In genomic region chr20:3172126-3172932, GRCh38 we compare ENCODE assay signal across 8 cellular contexts. TPM values are rescaled to one million over a fixed set of nuclear protein-coding genes. Genes with fewer than 3 reads are reported as not detected.
DNase-seq lines count a peak whose midpoint lies in the region; ATAC-seq and TF ChIP-seq lines count a peak whose summit lies in the region.

No MANE protein-coding gene starts in this region.

- TF ChIP-seq CTCF in WI38 (IDR thresholded peaks at IDR 0.05; ENCODE audit: low read depth, low read length) (no peak), glutamatergic neuron (IDR thresholded peaks at IDR 0.05; ENCODE audit: partially characterized antibody, unreplicated experiment) (no peak)

- peaks cover 10% of the 10 kb centered on the region for H3K27me3 Mint-ChIP-seq in glutamatergic neuron (ENCODE audit: unreplicated experiment)

- no peaks in the 10 kb centered on the region for H4K20me1 ChIP-seq in GM23248 (ENCODE audit: insufficient read depth)

- peak overlapping the region; percentile 91 for H3K4me3 Mint-ChIP-seq in glutamatergic neuron (ENCODE audit: unreplicated experiment)

- H3K4me3 ChIP-seq in GM23248 (peak overlapping the region; percentile 90; the same call in 1 of the 2 replicates), WI38 (ENCODE audit: low read depth, low read length) (peak overlapping the region; percentile 94), skeletal muscle tissue (ENCODE audit: low read length in 3 of 3) (peak overlapping the region; percentile 72 to 94 (median 94))

- H3K4me2 ChIP-seq in GM23248 (ENCODE audit: unreplicated experiment) = no peak overlapping the region

- intact Hi-C loops in sciatic nerve (cut with DNase I) = no loop called here

- no peak for ATAC-seq in GM21390 (IDR thresholded peaks at IDR 0.05; ENCODE audit: unreplicated experiment)
- ATAC-seq in sciatic nerve = no peak
- no peak for ATAC-seq in GM21526 (IDR thresholded peaks at IDR 0.05; ENCODE audit: low FRiP score, unreplicated experiment)

- H3K27ac ChIP-seq in GM23248 (no peak overlapping the region), skeletal muscle tissue (ENCODE audit: low read depth, low read length) (no peak overlapping the region)

- in situ Hi-C loops in GM23248 (cut with MboI) = no loop called here

- 30 to 51% methylated on average over 5 of the region's 5 CpGs for WGBS in GM23248 (ENCODE audit: low coverage in 1 of 2, low lambda C conversion rate in 2 of 2, missing lambda C conversion rate in 2 of 2), 2 experiments

- H3K27me3 ChIP-seq in GM23248 (replicated peaks; ENCODE audit: insufficient read depth) (no peaks in the 10 kb centered on the region), skeletal muscle tissue (ENCODE audit: control insufficient read depth in 3 of 3, insufficient read depth in 3 of 3, low read length in 3 of 3) (peaks cover 0 to 14% (median 0%) of the 10 kb centered on the region in 3 donors)

- DNase-seq in GM23248 (no peak), glutamatergic neuron (no peak), sciatic nerve (ENCODE audit: low spot score) (no peak)
- no peak for DNase-seq in stimulated activated CD4-positive, alpha-beta T cell treated with anti-CD3 and anti-CD28 coated beads, Interleukin-4, amount 100 ng/mL, for 1 hour

- H3K9me3 ChIP-seq in GM23248 (ENCODE audit: low read depth) (no peaks in the 10 kb centered on the region), skeletal muscle tissue (ENCODE audit: control insufficient read depth in 3 of 3, low read length in 3 of 3) (no peaks in the 10 kb centered on the region)

- peak overlapping the region; percentile 89; the same call in 1 of the 2 replicates for H3K9ac ChIP-seq in GM23248
- peak overlapping the region; percentile 43 to 90 (median 77) for H3K9ac ChIP-seq in skeletal muscle tissue (ENCODE audit: low read depth in 1 of 3, low read length in 3 of 3)

- peaks cover 13% of the 10 kb centered on the region for H3F3A ChIP-seq in GM23248 (ENCODE audit: insufficient read depth)

- peaks cover 16% of the 10 kb centered on the region for H3K4me1 ChIP-seq in GM23248 (ENCODE audit: insufficient read depth)
- peaks cover 10 to 15% (median 13%) of the 10 kb centered on the region in 3 donors for H3K4me1 ChIP-seq in skeletal muscle tissue (ENCODE audit: control insufficient read depth in 3 of 3, insufficient read depth in 3 of 3, low read length in 3 of 3)

- H3K4me1 Mint-ChIP-seq in glutamatergic neuron (ENCODE audit: low read depth, unreplicated experiment) = peaks cover 20% of the 10 kb centered on the region

- no peak overlapping the region for H2AFZ ChIP-seq in GM23248

- H3K27ac Mint-ChIP-seq in glutamatergic neuron (ENCODE audit: unreplicated experiment) = peak overlapping the region; percentile 90

- no peaks in the 10 kb centered on the region for H3K79me2 ChIP-seq in GM23248 (ENCODE audit: insufficient read depth)

- peaks cover 15% of the 10 kb centered on the region for H3K9me3 Mint-ChIP-seq in glutamatergic neuron (ENCODE audit: unreplicated experiment)

- no peaks in the 10 kb centered on the region for H3K36me3 Mint-ChIP-seq in glutamatergic neuron (ENCODE audit: unreplicated experiment)

- H3K9me2 ChIP-seq in GM23248 (ENCODE audit: insufficient read depth) = no peaks in the 10 kb centered on the region

- H3K36me3 ChIP-seq in GM23248 (ENCODE audit: low read depth) (no peaks in the 10 kb centered on the region), skeletal muscle tissue (ENCODE audit: control insufficient read depth in 3 of 3, insufficient read depth in 3 of 3, low read length in 3 of 3) (no peaks in the 10 kb centered on the region)

RNA-seq across cellular contexts. Expression of gene LZTS3, which starts 1.0 kb away (rescaled TPM):
- total RNA-seq in GM23248 (2014; rRNA removed; shearing (Covaris generic)) = 9.0 and 12.1 TPM in 2 replicates
- polyA plus RNA-seq in GM23248 (2016; fragmentation: Nextera tagmentation; extraction: Ambion mirVana) = 3.3 and 3.9 TPM in 2 replicates
- total RNA-seq in glutamatergic neuron (ENCODE audit: unreplicated experiment) (56.8 TPM), skeletal muscle tissue (1.6 TPM), sciatic nerve (10.5 TPM)

RNA-seq across cellular contexts. Expression of gene FASTKD5, which starts 12.7 kb away (rescaled TPM):
- total RNA-seq in GM23248 (2014; rRNA removed; shearing (Covaris generic)) = 12.5 and 15.7 TPM in 2 replicates
- polyA plus RNA-seq in GM23248 (2016; fragmentation: Nextera tagmentation; extraction: Ambion mirVana) = 11.2 and 11.3 TPM in 2 replicates
- 19.5 TPM for total RNA-seq in glutamatergic neuron (ENCODE audit: unreplicated experiment)
- total RNA-seq in skeletal muscle tissue = 12.5 TPM
- total RNA-seq in sciatic nerve = 9.4 TPM

RNA-seq across cellular contexts. Expression of gene UBOX5, which starts 12.7 kb away (rescaled TPM):
- 3.8 and 6.4 TPM in 2 replicates for total RNA-seq in GM23248 (2014; rRNA removed; shearing (Covaris generic))
- 5.3 and 5.8 TPM in 2 replicates for polyA plus RNA-seq in GM23248 (2016; fragmentation: Nextera tagmentation; extraction: Ambion mirVana)
- 8.6 TPM for total RNA-seq in glutamatergic neuron (ENCODE audit: unreplicated experiment)
- 3.1 TPM for total RNA-seq in skeletal muscle tissue
- total RNA-seq in sciatic nerve = 8.1 TPM

RNA-seq across cellular contexts. Expression of gene DDRGK1, which starts 32.2 kb away (rescaled TPM):
- 50.8 and 63.0 TPM in 2 replicates for total RNA-seq in GM23248 (2014; rRNA removed; shearing (Covaris generic))
- 55.9 and 56.7 TPM in 2 replicates for polyA plus RNA-seq in GM23248 (2016; fragmentation: Nextera tagmentation; extraction: Ambion mirVana)
- total RNA-seq in glutamatergic neuron (ENCODE audit: unreplicated experiment) (59.3 TPM), skeletal muscle tissue (20.4 TPM), sciatic nerve (68.2 TPM)

RNA-seq across cellular contexts. Expression of gene ITPA, which starts 37.0 kb away (rescaled TPM):
- total RNA-seq in GM23248 (2014; rRNA removed; shearing (Covaris generic)) = 43.6 and 47.2 TPM in 2 replicates
- polyA plus RNA-seq in GM23248 (2016; fragmentation: Nextera tagmentation; extraction: Ambion mirVana) = 63.8 and 72.4 TPM in 2 replicates
- total RNA-seq in glutamatergic neuron (ENCODE audit: unreplicated experiment) (72.1 TPM), skeletal muscle tissue (42.8 TPM), sciatic nerve (32.8 TPM)
